ENCODE assay signal across 31 cellular contexts in genomic region chr2:126834006-126834659, GRCh38.
"Had no signal": no experiment of that assay in that cellular context is flagged by ENCODE, and none has a peak within 500 bp of the region (broad histone marks: within the 10 kb centered on the region; RNA-seq: fewer than 3 reads in every experiment).

No MANE protein-coding gene starts in this region.

- H3K36me3 ChIP-seq: ascending aorta, breast epithelium, cardiac muscle cell, colonic mucosa had no signal

- DNase-seq: activated CD4-positive, alpha-beta memory T cell treated with anti-CD3 and anti-CD28 coated beads, Interleukin-2, amount 10 ng/mL, durations not matched to agents 7 days and 5 days; activated CD4-positive, alpha-beta T cell treated with anti-CD3 and anti-CD28 coated beads for 1 hour; activated CD4-positive, alpha-beta T cell treated with anti-CD3 and anti-CD28 coated beads for 4 hours; activated CD4-positive, alpha-beta T cell treated with anti-CD3 and anti-CD28 coated beads, Interleukin-2, amount 10 ng/mL, durations not matched to agents 7 days and 5 days; activated CD4-positive, alpha-beta T cell treated with anti-CD3 and anti-CD28 coated beads, Interleukin-2, amount 50 U/mL, for 4 hours; activated CD8-positive, alpha-beta memory T cell treated with anti-CD3 and anti-CD28 coated beads, Interleukin-2, amount 50 U/mL, for 48 hours; activated gamma-delta T cell; activated naive CD4-positive, alpha-beta T cell; activated naive CD4-positive, alpha-beta T cell treated with anti-CD3 and anti-CD28 coated beads, Interleukin-2, amount 10 ng/mL, durations not matched to agents 7 days and 5 days; activated naive CD8-positive, alpha-beta T cell treated with anti-CD3 and anti-CD28 coated beads, Interleukin-2, amount 10 ng/mL, durations not matched to agents 7 days and 5 days; activated T-cell treated with anti-CD3 and anti-CD28 coated beads for 4 hours; activated T-cell treated with anti-CD3 and anti-CD28 coated beads, Interleukin-2, amount 50 U/mL, for 24 hours; activated T-cell treated with anti-CD3 and anti-CD28 coated beads, Interleukin-2, amount 50 U/mL, for 72 hours; central memory CD4-positive, alpha-beta T cell; cerebellar nuclear complex; colonic mucosa; effector CD8-positive, alpha-beta T cell; foreskin fibroblast; head of caudate nucleus; T-helper 2 cell had no signal

- H3K27ac ChIP-seq: ascending aorta, breast epithelium, cardiac muscle cell, colonic mucosa, epithelial cell of prostate, VCaP had no signal

- H3K4me3 ChIP-seq: ascending aorta, breast epithelium, cardiac muscle cell, colonic mucosa had no signal

- H3K4me1 Mint-ChIP-seq: activated CD4-positive, alpha-beta memory T cell treated with anti-CD3 and anti-CD28 coated beads, Interleukin-2, amount 10 ng/mL, durations not matched to agents 7 days and 5 days; activated CD4-positive, alpha-beta T cell treated with anti-CD3 and anti-CD28 coated beads, Interleukin-2, amount 10 ng/mL, durations not matched to agents 7 days and 5 days; activated naive CD4-positive, alpha-beta T cell treated with anti-CD3 and anti-CD28 coated beads, Interleukin-2, amount 10 ng/mL, durations not matched to agents 7 days and 5 days; activated naive CD8-positive, alpha-beta T cell treated with anti-CD3 and anti-CD28 coated beads, Interleukin-2, amount 10 ng/mL, durations not matched to agents 7 days and 5 days had no signal

- H3K27me3 ChIP-seq: ascending aorta, breast epithelium, cardiac muscle cell, colonic mucosa had no signal

- H3K27ac Mint-ChIP-seq: activated CD4-positive, alpha-beta memory T cell treated with anti-CD3 and anti-CD28 coated beads, Interleukin-2, amount 10 ng/mL, durations not matched to agents 7 days and 5 days; activated CD4-positive, alpha-beta T cell treated with anti-CD3 and anti-CD28 coated beads, Interleukin-2, amount 10 ng/mL, durations not matched to agents 7 days and 5 days; activated naive CD4-positive, alpha-beta T cell treated with anti-CD3 and anti-CD28 coated beads, Interleukin-2, amount 10 ng/mL, durations not matched to agents 7 days and 5 days; activated naive CD4-positive, alpha-beta T cell treated with anti-CD3 and anti-CD28 coated beads, Interleukin-2, amount 50 U/mL, for 72 hours; activated naive CD8-positive, alpha-beta T cell treated with anti-CD3 and anti-CD28 coated beads, Interleukin-2, amount 10 ng/mL, durations not matched to agents 7 days and 5 days; activated T-cell treated with anti-CD3 and anti-CD28 coated beads, Interleukin-2, amount 50 U/mL, for 24 hours; activated T-cell treated with anti-CD3 and anti-CD28 coated beads, Interleukin-2, amount 50 U/mL, for 72 hours; brain; WTC11 had no signal

- H3K4me3 Mint-ChIP-seq: activated CD4-positive, alpha-beta memory T cell treated with anti-CD3 and anti-CD28 coated beads, Interleukin-2, amount 10 ng/mL, durations not matched to agents 7 days and 5 days; activated CD4-positive, alpha-beta T cell treated with anti-CD3 and anti-CD28 coated beads, Interleukin-2, amount 10 ng/mL, durations not matched to agents 7 days and 5 days; activated naive CD4-positive, alpha-beta T cell treated with anti-CD3 and anti-CD28 coated beads, Interleukin-2, amount 10 ng/mL, durations not matched to agents 7 days and 5 days; activated naive CD8-positive, alpha-beta T cell treated with anti-CD3 and anti-CD28 coated beads, Interleukin-2, amount 10 ng/mL, durations not matched to agents 7 days and 5 days; activated T-cell treated with anti-CD3 and anti-CD28 coated beads, Interleukin-2, amount 50 U/mL, for 24 hours; activated T-cell treated with anti-CD3 and anti-CD28 coated beads, Interleukin-2, amount 50 U/mL, for 72 hours; brain; WTC11 had no signal

- H3K9me3 ChIP-seq: ascending aorta, breast epithelium, colonic mucosa had no signal

- H3K4me1 ChIP-seq: ascending aorta, breast epithelium, colonic mucosa had no signal

- ATAC-seq: activated naive CD4-positive, alpha-beta T cell treated with anti-CD3 and anti-CD28 coated beads, Interleukin-2, amount 50 U/mL, for 72 hours; activated T-cell treated with anti-CD3 and anti-CD28 coated beads, Interleukin-2, amount 50 U/mL, for 72 hours; WTC11 had no signal

- H3K9me3 Mint-ChIP-seq: activated CD4-positive, alpha-beta memory T cell treated with anti-CD3 and anti-CD28 coated beads, Interleukin-2, amount 10 ng/mL, durations not matched to agents 7 days and 5 days; activated CD4-positive, alpha-beta T cell treated with anti-CD3 and anti-CD28 coated beads, Interleukin-2, amount 10 ng/mL, durations not matched to agents 7 days and 5 days; activated naive CD4-positive, alpha-beta T cell treated with anti-CD3 and anti-CD28 coated beads, Interleukin-2, amount 10 ng/mL, durations not matched to agents 7 days and 5 days; activated naive CD4-positive, alpha-beta T cell treated with anti-CD3 and anti-CD28 coated beads, Interleukin-2, amount 50 U/mL, for 72 hours; activated naive CD8-positive, alpha-beta T cell treated with anti-CD3 and anti-CD28 coated beads, Interleukin-2, amount 10 ng/mL, durations not matched to agents 7 days and 5 days; activated T-cell treated with anti-CD3 and anti-CD28 coated beads, Interleukin-2, amount 50 U/mL, for 24 hours; activated T-cell treated with anti-CD3 and anti-CD28 coated beads, Interleukin-2, amount 50 U/mL, for 72 hours; brain; WTC11 had no signal

- FAIRE-seq: endometrium, endothelial cell of umbilical vein, frontal cortex had no signal

- H3K27me3 Mint-ChIP-seq: activated CD4-positive, alpha-beta T cell treated with anti-CD3 and anti-CD28 coated beads, Interleukin-2, amount 10 ng/mL, durations not matched to agents 7 days and 5 days; activated naive CD4-positive, alpha-beta T cell treated with anti-CD3 and anti-CD28 coated beads, Interleukin-2, amount 10 ng/mL, durations not matched to agents 7 days and 5 days; brain had no signal
